In genomic region chr1:185861630-185862029, GRCh38 we compare ENCODE assay signal across 19 cellular contexts.
DNase-seq lines count a peak whose midpoint lies in the region; ATAC-seq and FAIRE-seq lines count a peak whose summit lies in the region.
"Had no signal": no experiment of that assay in that cellular context is flagged by ENCODE, and none has a peak within 500 bp of the region (broad histone marks: within the 10 kb centered on the region; RNA-seq: fewer than 3 reads in every experiment).

No MANE protein-coding gene starts in this region.

- H3K9me3 Mint-ChIP-seq in activated CD4-positive, alpha-beta memory T cell treated with anti-CD3 and anti-CD28 coated beads, Interleukin-2, amount 10 ng/mL, durations not matched to agents 7 days and 5 days, result no peaks in the 10 kb centered on the region
- H3K9me3 Mint-ChIP-seq: T-helper 2 cell treated with Interferon-gamma antibody and Interleukin-4, amounts not matched to agents 5 μg/mL and 100 μg/mL, for 36 hours had no signal

- H3K4me1 Mint-ChIP-seq in activated CD4-positive, alpha-beta memory T cell treated with anti-CD3 and anti-CD28 coated beads, Interleukin-2, amount 10 ng/mL, durations not matched to agents 7 days and 5 days, result no peaks in the 10 kb centered on the region
- H3K4me1 Mint-ChIP-seq: CD8-positive, alpha-beta memory T cell had no signal

- no peak for ATAC-seq in HG02981 (IDR thresholded peaks at IDR 0.05; ENCODE audit: unreplicated experiment)
- ATAC-seq: GM12878 had no signal

- H3K4me3 Mint-ChIP-seq in activated CD4-positive, alpha-beta memory T cell treated with anti-CD3 and anti-CD28 coated beads, Interleukin-2, amount 10 ng/mL, durations not matched to agents 7 days and 5 days, result no peak overlapping the region
- H3K4me3 Mint-ChIP-seq: activated naive CD8-positive, alpha-beta T cell; CD8-positive, alpha-beta memory T cell; T-helper 2 cell treated with Interferon-gamma antibody and Interleukin-4, amounts not matched to agents 5 μg/mL and 100 μg/mL, for 36 hours had no signal

- H3K27ac Mint-ChIP-seq in activated CD4-positive, alpha-beta memory T cell treated with anti-CD3 and anti-CD28 coated beads, Interleukin-2, amount 10 ng/mL, durations not matched to agents 7 days and 5 days, result no peak overlapping the region
- H3K27ac Mint-ChIP-seq: activated naive CD8-positive, alpha-beta T cell; CD8-positive, alpha-beta memory T cell; T-helper 2 cell treated with Interferon-gamma antibody and Interleukin-4, amounts not matched to agents 5 μg/mL and 100 μg/mL, for 36 hours had no signal

- FAIRE-seq in RCC 7860 (lab: Jason Lieb, UNC), result peak; percentile 35
- FAIRE-seq: GM12878 had no signal

- DNase-seq in COR-L47 (lab: John Stamatoyannopoulos, UW), result peak; percentile 39
- DNase-seq in M059J (ENCODE audit: low read depth), result peak; percentile 12
- DNase-seq in RCC 7860 (ENCODE audit: low spot score), result peak; percentile 46
- peak; percentile 37 for DNase-seq in kidney glomerular epithelial cell (lab: John Stamatoyannopoulos, UW)
- DNase-seq in activated CD4-positive, alpha-beta memory T cell treated with anti-CD3 and anti-CD28 coated beads, Interleukin-2, amount 10 ng/mL, durations not matched to agents 7 days and 5 days, result no peak
- DNase-seq in activated naive CD4-positive, alpha-beta T cell (lab: John Stamatoyannopoulos, UW), result no peak
- no peak for DNase-seq in DMS114 treated with DMSO at 0.1 percent for 48 hours (lab: John Stamatoyannopoulos, UW; ENCODE audit: unreplicated experiment)
- DNase-seq: activated CD8-positive, alpha-beta memory T cell treated with anti-CD3 and anti-CD28 coated beads for 24 hours; CD8-positive, alpha-beta memory T cell; erythroblast; GDM1; KG1; NCI-H2171; stimulated activated naive CD4-positive, alpha-beta T cell; transverse colon had no signal

- POLR2A ChIA-PET in activated CD4-positive, alpha-beta memory T cell treated with anti-CD3 and anti-CD28 coated beads, Interleukin-2, amount 10 ng/mL, durations not matched to agents 7 days and 5 days (lab: Charles Lee), result no interaction called here

- no peaks in the 10 kb centered on the region for H3K36me3 Mint-ChIP-seq in activated CD4-positive, alpha-beta memory T cell treated with anti-CD3 and anti-CD28 coated beads, Interleukin-2, amount 10 ng/mL, durations not matched to agents 7 days and 5 days (ENCODE audit: low read depth)
- H3K36me3 Mint-ChIP-seq: activated naive CD8-positive, alpha-beta T cell; CD8-positive, alpha-beta memory T cell had no signal

- CTCF ChIA-PET in activated CD4-positive, alpha-beta memory T cell treated with anti-CD3 and anti-CD28 coated beads, Interleukin-2, amount 10 ng/mL, durations not matched to agents 7 days and 5 days (lab: Charles Lee), result no interaction called here

- H3K27me3 Mint-ChIP-seq in activated CD4-positive, alpha-beta memory T cell treated with anti-CD3 and anti-CD28 coated beads, Interleukin-2, amount 10 ng/mL, durations not matched to agents 7 days and 5 days, result no peaks in the 10 kb centered on the region

Comparison
In these comparisons a context has a peak if more than half of its experiments do, and no peak if none do; other contexts are left out.
1. DNase-seq: peak in COR-L47 (single experiment), M059J (single experiment), RCC 7860 (single experiment) and kidney glomerular epithelial cell (single experiment); none in activated CD4-positive, alpha-beta memory T cell treated with anti-CD3 and anti-CD28 coated beads, Interleukin-2, amount 10 ng/mL, durations not matched to agents 7 days and 5 days (single experiment), activated naive CD4-positive, alpha-beta T cell (0 of 4) and DMS114 treated with DMSO at 0.1 percent for 48 hours (single experiment).